In genomic region chr5:131647078-131647769, GRCh38 we compare ENCODE assay signal across 9 cellular contexts. TPM values are rescaled to one million over a fixed set of nuclear protein-coding genes. Genes with fewer than 3 reads are reported as not detected.
DNase-seq lines count a peak whose midpoint lies in the region; ATAC-seq and TF ChIP-seq lines count a peak whose summit lies in the region.
"Had no signal": no experiment of that assay in that cellular context is flagged by ENCODE, and none has a peak within 500 bp of the region (broad histone marks: within the 10 kb centered on the region; RNA-seq: fewer than 3 reads in every experiment).

No MANE protein-coding gene starts in this region.

- 81 to 86% (median 85%) methylated on average over 10 of the region's 10 CpGs for WGBS in heart left ventricle, 4 donors

- DNase-seq in CD1c-positive myeloid dendritic cell (ENCODE audit: extremely low spot score) (peak; percentile 52), occipital lobe (lab: John Stamatoyannopoulos, UW) (no peak), posterior cingulate gyrus (no peak), heart left ventricle (no peak), DMS114 treated with DMSO at 0.1 percent for 48 hours (lab: John Stamatoyannopoulos, UW; ENCODE audit: unreplicated experiment) (no peak)
- DNase-seq: islet precursor cell had no signal

- intact Hi-C loops in posterior cingulate gyrus (cut with DNase I) (no loop called here), heart left ventricle (cut with DNase I) (no loop called here)

- H3K36me3 ChIP-seq in heart left ventricle, result peaks cover 0 to 95% (median 76%) of the 10 kb centered on the region in 9 donors

- no peaks in the 10 kb centered on the region for H3K9me3 ChIP-seq in heart left ventricle

- TF ChIP-seq CTCF in heart left ventricle (IDR thresholded peaks at IDR 0.05), result no peak

- H3K4me3 ChIP-seq in heart left ventricle, result no peak overlapping the region

- H3K27ac ChIP-seq in heart left ventricle, result no peak overlapping the region

- peaks cover 0 to 4% (median 0%) of the 10 kb centered on the region in 12 donors for H3K4me1 ChIP-seq in heart left ventricle

- ATAC-seq in GM19043 (IDR thresholded peaks at IDR 0.05; ENCODE audit: low read depth, unreplicated experiment) (peak; percentile 80), HG02759 (IDR thresholded peaks at IDR 0.05; ENCODE audit: unreplicated experiment) (peak; percentile 85), HG03558 (IDR thresholded peaks at IDR 0.05; ENCODE audit: extremely low read depth, unreplicated experiment) (peak; percentile 40), heart left ventricle (no peak)

- H3K27me3 ChIP-seq in heart left ventricle, result no peaks in the 10 kb centered on the region

- TF ChIP-seq POLR2A in heart left ventricle (IDR thresholded peaks at IDR 0.05), result no peak

RNA-seq across cellular contexts. Expression of gene RAPGEF6, which starts 12.2 kb away (rescaled TPM):
- total RNA-seq in occipital lobe, result 66.1 TPM
- 10 to 100 TPM in 5 of 9 donors, 1 to 10 TPM in 4; 7.0 to 13.9 (median 10.0) TPM for total RNA-seq in heart left ventricle
- 1 to 10 TPM; 2.3 to 3.3 TPM for polyA plus RNA-seq in heart left ventricle

Comparison
In these comparisons a context has a peak if more than half of its experiments do, and no peak if none do; other contexts are left out.
1. ATAC-seq: peak in GM19043 (single experiment), HG02759 (single experiment) and HG03558 (single experiment); none in heart left ventricle (0 of 4).